ENCODE assay signal across 7 cellular contexts in the genomic region with DNA sequence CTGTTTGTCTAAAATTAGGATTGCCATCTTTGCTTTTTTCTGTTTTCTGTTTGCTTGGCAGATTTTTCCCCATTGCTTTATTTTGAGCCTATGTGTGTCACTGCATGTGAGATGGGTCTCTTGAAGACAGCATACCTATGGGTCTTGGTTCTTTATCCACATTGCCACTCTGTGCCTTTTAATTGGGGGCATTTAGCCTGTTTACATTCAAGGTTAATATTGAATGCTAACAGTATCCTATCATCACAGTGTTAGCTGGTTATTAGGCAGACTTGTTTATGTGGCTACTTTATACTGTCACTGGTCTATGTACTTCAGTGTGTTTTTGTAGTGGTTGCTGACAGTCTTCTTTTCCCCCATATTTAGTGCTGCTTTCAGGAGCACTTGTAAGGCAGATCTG.
"Had no signal": no experiment of that assay in that cellular context is flagged by ENCODE, and none has a peak within 500 bp of the region (broad histone marks: within the 10 kb centered on the region; RNA-seq: fewer than 3 reads in every experiment).

No MANE protein-coding gene starts in this region.

- FAIRE-seq: HepG2, HTR-8/SVneo, K562 had no signal

- H3K27ac ChIP-seq: HL-60 had no signal

- DNase-seq: IMR-90, KBM-7, KG1 had no signal

- H3K4me3 ChIP-seq: K562 had no signal
